Comparison of ENCODE assay signal across 25 cellular contexts in genomic region chr21:15560383-15561056, GRCh38.
DNase-seq lines count a peak whose midpoint lies in the region; ATAC-seq and TF ChIP-seq lines count a peak whose summit lies in the region.
"Had no signal": no experiment of that assay in that cellular context is flagged by ENCODE, and none has a peak within 500 bp of the region (broad histone marks: within the 10 kb centered on the region; RNA-seq: fewer than 3 reads in every experiment).

No MANE protein-coding gene starts in this region.

- 0 out of 2 replicates have a peak overlapping the region, but pooled peaks have one; percentile 63 for H3K4me2 ChIP-seq in GM23338

- no peaks in the 10 kb centered on the region for H3K79me2 ChIP-seq in GM23338 (replicated peaks; ENCODE audit: insufficient read depth)

- no peaks in the 10 kb centered on the region for H3K36me3 Mint-ChIP-seq in activated CD4-positive, alpha-beta T cell treated with anti-CD3 and anti-CD28 coated beads, Interleukin-2, amount 10 ng/mL, durations not matched to agents 24 days and 14 days (ENCODE audit: low read depth)
- H3K36me3 Mint-ChIP-seq in activated CD4-positive, alpha-beta T cell treated with anti-CD3 and anti-CD28 coated beads, Interleukin-2, amount 10 ng/mL, durations not matched to agents 7 days and 5 days (ENCODE audit: low read depth): no peaks in the 10 kb centered on the region
- peaks cover 15% of the 10 kb centered on the region for H3K36me3 Mint-ChIP-seq in GM23338 (ENCODE audit: low read depth)
- no peaks in the 10 kb centered on the region for H3K36me3 Mint-ChIP-seq in stimulated activated memory B cell treated with anti-CD40 and anti-IgM and Interleukin-4, amounts not matched to agents 10 μg/mL and 1 μg/mL and 100 μg/mL, for 72 hours
- H3K36me3 Mint-ChIP-seq: CD4-positive, alpha-beta memory T cell; stimulated activated effector memory CD8-positive, alpha-beta T cell treated with anti-CD3 and anti-CD28 coated beads, Interleukin-12 subunit alpha, Interleukin-12 subunit beta, amount 100 ng/mL, for 72 hours had no signal

- H3K4me1 Mint-ChIP-seq in activated CD4-positive, alpha-beta T cell treated with anti-CD3 and anti-CD28 coated beads, Interleukin-2, amount 10 ng/mL, durations not matched to agents 24 days and 14 days: peaks cover 2% of the 10 kb centered on the region
- peaks cover 3% of the 10 kb centered on the region for H3K4me1 Mint-ChIP-seq in activated CD4-positive, alpha-beta T cell treated with anti-CD3 and anti-CD28 coated beads, Interleukin-2, amount 10 ng/mL, durations not matched to agents 7 days and 5 days
- peaks cover 33% of the 10 kb centered on the region for H3K4me1 Mint-ChIP-seq in GM23338
- H3K4me1 Mint-ChIP-seq in stimulated activated memory B cell treated with anti-CD40 and anti-IgM and Interleukin-4, amounts not matched to agents 10 μg/mL and 1 μg/mL and 100 μg/mL, for 72 hours: peaks cover 16% of the 10 kb centered on the region
- H3K4me1 Mint-ChIP-seq: nephron progenitor cell had no signal

- intact Hi-C loops in activated CD4-positive, alpha-beta T cell treated with anti-CD3 and anti-CD28 coated beads, Interleukin-2, amount 10 ng/mL, durations not matched to agents 24 days and 14 days (cut with micrococcal nuclease): no loop called here

- no peak overlapping the region for H3K27ac Mint-ChIP-seq in activated CD4-positive, alpha-beta T cell treated with anti-CD3 and anti-CD28 coated beads, Interleukin-2, amount 10 ng/mL, durations not matched to agents 24 days and 14 days
- no peak overlapping the region for H3K27ac Mint-ChIP-seq in activated CD4-positive, alpha-beta T cell treated with anti-CD3 and anti-CD28 coated beads, Interleukin-2, amount 10 ng/mL, durations not matched to agents 7 days and 5 days
- no peak overlapping the region for H3K27ac Mint-ChIP-seq in GM23338
- H3K27ac Mint-ChIP-seq in stimulated activated memory B cell treated with anti-CD40 and anti-IgM and Interleukin-4, amounts not matched to agents 10 μg/mL and 1 μg/mL and 100 μg/mL, for 72 hours: no peak overlapping the region
- H3K27ac Mint-ChIP-seq: activated T-cell treated with anti-CD3 and anti-CD28 coated beads, Interleukin-2, amount 50 U/mL, for 24 hours; CD4-positive, alpha-beta memory T cell; nephron progenitor cell; stimulated activated effector memory CD8-positive, alpha-beta T cell treated with anti-CD3 and anti-CD28 coated beads, Interleukin-12 subunit alpha, Interleukin-12 subunit beta, amount 100 ng/mL, for 72 hours had no signal

- no peak for ATAC-seq in GM23338
- peak; percentile 50 for ATAC-seq in stimulated activated memory B cell treated with anti-CD40 and anti-IgM and Interleukin-4, amounts not matched to agents 10 μg/mL and 1 μg/mL and 100 μg/mL, for 72 hours
- ATAC-seq in HG02763 (IDR thresholded peaks at IDR 0.05; ENCODE audit: unreplicated experiment): no peak
- no peak for ATAC-seq in GM19035 (IDR thresholded peaks at IDR 0.05; ENCODE audit: unreplicated experiment)
- ATAC-seq: heart right ventricle; pancreas; stimulated activated effector memory CD8-positive, alpha-beta T cell treated with anti-CD3 and anti-CD28 coated beads, Interleukin-12 subunit alpha, Interleukin-12 subunit beta, amount 100 ng/mL, for 72 hours had no signal

- CTCF ChIA-PET in activated CD4-positive, alpha-beta T cell treated with anti-CD3 and anti-CD28 coated beads, Interleukin-2, amount 10 ng/mL, durations not matched to agents 7 days and 5 days (lab: Charles Lee): interaction anchor here (1.3 to 1.5 kb wide), 2 partner anchors 8 to 28 kb away, joined by 3 read pairs; no protein-coding TSS in a partner anchor

- no peaks in the 10 kb centered on the region; the same call in 1 of the 2 replicates for H3K36me3 ChIP-seq in GM23338 (ENCODE audit: insufficient read depth)
- H3K36me3 ChIP-seq: cardiac muscle cell, heart right ventricle, pancreas, right atrium auricular region had no signal

- no peaks in the 10 kb centered on the region; the same call in none of the 2 replicates for H3K9me2 ChIP-seq in GM23338 (ENCODE audit: insufficient read depth)

- H3K27me3 Mint-ChIP-seq in activated CD4-positive, alpha-beta T cell treated with anti-CD3 and anti-CD28 coated beads, Interleukin-2, amount 10 ng/mL, durations not matched to agents 24 days and 14 days: peaks cover 2% of the 10 kb centered on the region
- H3K27me3 Mint-ChIP-seq in activated CD4-positive, alpha-beta T cell treated with anti-CD3 and anti-CD28 coated beads, Interleukin-2, amount 10 ng/mL, durations not matched to agents 7 days and 5 days: no peaks in the 10 kb centered on the region
- H3K27me3 Mint-ChIP-seq in GM23338 (ENCODE audit: insufficient read depth, low read depth, poor library complexity): no peaks in the 10 kb centered on the region
- H3K27me3 Mint-ChIP-seq in stimulated activated memory B cell treated with anti-CD40 and anti-IgM and Interleukin-4, amounts not matched to agents 10 μg/mL and 1 μg/mL and 100 μg/mL, for 72 hours: peaks cover 11% of the 10 kb centered on the region

- in situ Hi-C loops in astrocyte of the spinal cord (cut with HindIII; ENCODE audit: low sequenced_read_pairs): no loop called here

- no peaks in the 10 kb centered on the region for H3K27me3 ChIP-seq in GM23338 (ENCODE audit: insufficient read depth)
- H3K27me3 ChIP-seq: cardiac muscle cell, heart right ventricle, pancreas, right atrium auricular region, testis had no signal

- peaks cover 4% of the 10 kb centered on the region for H3K9me3 Mint-ChIP-seq in activated CD4-positive, alpha-beta T cell treated with anti-CD3 and anti-CD28 coated beads, Interleukin-2, amount 10 ng/mL, durations not matched to agents 24 days and 14 days
- no peaks in the 10 kb centered on the region for H3K9me3 Mint-ChIP-seq in activated CD4-positive, alpha-beta T cell treated with anti-CD3 and anti-CD28 coated beads, Interleukin-2, amount 10 ng/mL, durations not matched to agents 7 days and 5 days
- peaks cover 15% of the 10 kb centered on the region; the same call in 2 of the 3 replicates for H3K9me3 Mint-ChIP-seq in GM23338
- H3K9me3 Mint-ChIP-seq in stimulated activated memory B cell treated with anti-CD40 and anti-IgM and Interleukin-4, amounts not matched to agents 10 μg/mL and 1 μg/mL and 100 μg/mL, for 72 hours: peaks cover 3% of the 10 kb centered on the region
- H3K9me3 Mint-ChIP-seq: activated T-cell treated with anti-CD3 and anti-CD28 coated beads, Interleukin-2, amount 50 U/mL, for 24 hours; stimulated activated effector memory CD8-positive, alpha-beta T cell treated with anti-CD3 and anti-CD28 coated beads, Interleukin-12 subunit alpha, Interleukin-12 subunit beta, amount 100 ng/mL, for 72 hours had no signal

- POLR2A ChIA-PET in activated CD4-positive, alpha-beta T cell treated with anti-CD3 and anti-CD28 coated beads, Interleukin-2, amount 10 ng/mL, durations not matched to agents 7 days and 5 days (lab: Charles Lee): no interaction called here

- H4K20me1 ChIP-seq in GM23338 (replicated peaks; ENCODE audit: insufficient read depth): no peaks in the 10 kb centered on the region

- H2AFZ ChIP-seq in GM23338: no peak overlapping the region

- peak; percentile 34 for DNase-seq in activated CD4-positive, alpha-beta T cell treated with anti-CD3 and anti-CD28 coated beads, Interleukin-2, amount 10 ng/mL, durations not matched to agents 24 days and 14 days
- DNase-seq in activated CD4-positive, alpha-beta T cell treated with anti-CD3 and anti-CD28 coated beads, Interleukin-2, amount 10 ng/mL, durations not matched to agents 7 days and 5 days: no peak
- DNase-seq in GM23338 (ENCODE audit: low spot score) (no peak), astrocyte of the spinal cord (ENCODE audit: low read depth, low spot score) (peak; percentile 23), caudate nucleus (lab: John Stamatoyannopoulos, UW) (no peak)
- DNase-seq: activated T-cell treated with anti-CD3 and anti-CD28 coated beads, Interleukin-2, amount 50 U/mL, for 24 hours; CD4-positive, alpha-beta memory T cell; cortex of kidney; GOT3; heart right ventricle; IMR-90; NCI-H1417; NCI-H2029 treated with DMSO at 0.1 percent for 48 hours; NCI-H226; nephron progenitor cell; pancreas; stimulated activated CD4-positive, alpha-beta T cell treated with anti-CD3 and anti-CD28 coated beads, Interleukin-4, amount 100 ng/mL, for 24 hours; T1000; testis had no signal

- H3K4me1 ChIP-seq in GM23338 (ENCODE audit: insufficient read depth): peaks cover 25% of the 10 kb centered on the region
- H3K4me1 ChIP-seq: heart right ventricle, pancreas, right atrium auricular region, testis had no signal

- H3K27ac ChIP-seq in GM23338 (ENCODE audit: low read depth): no peak overlapping the region
- H3K27ac ChIP-seq in caudate nucleus (ENCODE audit: low read depth, low read length): no peak overlapping the region
- H3K27ac ChIP-seq: cardiac muscle cell, heart right ventricle, pancreas, right atrium auricular region, testis had no signal

- H3K4me3 Mint-ChIP-seq in activated CD4-positive, alpha-beta T cell treated with anti-CD3 and anti-CD28 coated beads, Interleukin-2, amount 10 ng/mL, durations not matched to agents 24 days and 14 days: no peak overlapping the region
- H3K4me3 Mint-ChIP-seq in activated CD4-positive, alpha-beta T cell treated with anti-CD3 and anti-CD28 coated beads, Interleukin-2, amount 10 ng/mL, durations not matched to agents 7 days and 5 days: no peak overlapping the region
- H3K4me3 Mint-ChIP-seq in GM23338: no peak overlapping the region
- H3K4me3 Mint-ChIP-seq in stimulated activated memory B cell treated with anti-CD40 and anti-IgM and Interleukin-4, amounts not matched to agents 10 μg/mL and 1 μg/mL and 100 μg/mL, for 72 hours: no peak overlapping the region
- H3K4me3 Mint-ChIP-seq: activated T-cell treated with anti-CD3 and anti-CD28 coated beads, Interleukin-2, amount 50 U/mL, for 24 hours; CD4-positive, alpha-beta memory T cell; nephron progenitor cell; stimulated activated effector memory CD8-positive, alpha-beta T cell treated with anti-CD3 and anti-CD28 coated beads, Interleukin-12 subunit alpha, Interleukin-12 subunit beta, amount 100 ng/mL, for 72 hours had no signal

- H3F3A ChIP-seq in GM23338 (replicated peaks; ENCODE audit: low read depth): no peaks in the 10 kb centered on the region

- H3K4me3 ChIP-seq in GM23338 (no peak overlapping the region), astrocyte of the spinal cord (ENCODE audit: low read depth, low read length) (no peak overlapping the region)
- H3K4me3 ChIP-seq: cardiac muscle cell, heart right ventricle, pancreas, right atrium auricular region, testis had no signal

- TF ChIP-seq CTCF in GM23338 (conservative IDR thresholded peaks at IDR 0.05; ENCODE audit: low read depth in 2 of 2) (no peak), astrocyte of the spinal cord (IDR thresholded peaks at IDR 0.05; ENCODE audit: low read depth, low read length) (no peak)

TF ChIP-seq in GM23338, 12 proteins besides CTCF, POLR2A, EP300 and RAD21 (continues in another document):
- no peak for TF ChIP-seq POLR2AphosphoS5 (IDR thresholded peaks at IDR 0.05; ENCODE audit: low read depth)
- no peak for TF ChIP-seq STAT1 (IDR thresholded peaks at IDR 0.05; ENCODE audit: unreplicated experiment)
- no peak for TF ChIP-seq ZNF331 (CRISPR knock-in tag; IDR thresholded peaks at IDR 0.05; ENCODE audit: low read depth)

Comparison
In these comparisons a context has a peak if more than half of its experiments do, and no peak if none do; other contexts are left out.
1. DNase-seq: peak in activated CD4-positive, alpha-beta T cell treated with anti-CD3 and anti-CD28 coated beads, Interleukin-2, amount 10 ng/mL, durations not matched to agents 24 days and 14 days (single experiment) and astrocyte of the spinal cord (single experiment); none in activated CD4-positive, alpha-beta T cell treated with anti-CD3 and anti-CD28 coated beads, Interleukin-2, amount 10 ng/mL, durations not matched to agents 7 days and 5 days (single experiment), GM23338 (single experiment) and caudate nucleus (0 of 61).